In genomic region chr12:80101126-80101525, GRCh38 we compare ENCODE assay signal across 9 cellular contexts. TPM values are rescaled to one million over a fixed set of nuclear protein-coding genes. Genes with fewer than 3 reads are reported as not detected.
A peak's percentile ranks its signal among the peaks of the same experiment; 100 is the strongest.
DNase-seq lines count a peak whose midpoint lies in the region; TF ChIP-seq lines count a peak whose summit lies in the region.
"Had no signal": no experiment of that assay in that cellular context is flagged by ENCODE, and none has a peak within 500 bp of the region (broad histone marks: within the 10 kb centered on the region; RNA-seq: fewer than 3 reads in every experiment).

No MANE protein-coding gene starts in this region.

- 0 out of 2 replicates have a peak, but pooled peaks cover 2% of the 10 kb centered on the region for H3K4me1 ChIP-seq in HEK293 (ENCODE audit: control insufficient read depth, insufficient read depth, low read length)
- peaks cover 4% of the 10 kb centered on the region for H3K4me1 ChIP-seq in neuron (ENCODE audit: insufficient read depth, low read length)
- H3K4me1 ChIP-seq: left ventricle myocardium inferior had no signal

- POLR2A ChIA-PET in HEK293 (lab: Yijun Ruan, JAX): no interaction called here
- POLR2A ChIA-PET in MCF 10A (lab: Yijun Ruan, JAX): interaction anchor here (0.7 kb wide), 1 partner anchor 104 kb away, joined by 3 read pairs; no protein-coding TSS in a partner anchor

- H3K9me3 ChIP-seq in HEK293 (ENCODE audit: control insufficient read depth, insufficient read depth, low read depth, low read length): no peaks in the 10 kb centered on the region
- no peaks in the 10 kb centered on the region for H3K9me3 ChIP-seq in neuron (ENCODE audit: low read length)
- H3K9me3 ChIP-seq: left ventricle myocardium inferior had no signal

- TF ChIP-seq CTCF in HEK293 (tag by site-specific recombination; IDR thresholded peaks at IDR 0.05) (no peak), MCF 10A (IDR thresholded peaks at IDR 0.05; ENCODE audit: unreplicated experiment) (no peak)

- peak overlapping the region; percentile 65 for H2AFZ ChIP-seq in neuron (ENCODE audit: low read depth, low read length)

- H3K4me1 Mint-ChIP-seq in MCF 10A (ENCODE audit: insufficient read depth, unreplicated experiment): no peaks in the 10 kb centered on the region

- intact Hi-C loops in MCF 10A (cut with micrococcal nuclease): no loop called here

- H3K27ac ChIP-seq in HEK293 (ENCODE audit: extremely low read depth, low read depth, low read length): no peak overlapping the region
- H3K27ac ChIP-seq: left ventricle myocardium inferior had no signal

- H3K36me3 ChIP-seq in HEK293 (ENCODE audit: control insufficient read depth in 2 of 2, insufficient read depth in 1 of 2, low read length in 2 of 2) (no peaks in the 10 kb centered on the region), neuron (ENCODE audit: insufficient read depth, low read length) (no peaks in the 10 kb centered on the region)
- H3K36me3 ChIP-seq: left ventricle myocardium inferior had no signal

- H3K27me3 Mint-ChIP-seq in MCF 10A (ENCODE audit: insufficient read depth, unreplicated experiment): no peaks in the 10 kb centered on the region

- no peak overlapping the region for H3K4me3 Mint-ChIP-seq in MCF 10A (ENCODE audit: unreplicated experiment)

- peak; percentile 62 for DNase-seq in NCI-H2227 (lab: John Stamatoyannopoulos, UW; ENCODE audit: unreplicated experiment)
- DNase-seq in MCF 10A (ENCODE audit: unreplicated experiment): peak; percentile 45
- no peak for DNase-seq in activated gamma-delta T cell (lab: John Stamatoyannopoulos, UW)
- no peak for DNase-seq in SK-N-DZ (ENCODE audit: low spot score)
- no peak for DNase-seq in iPS-NIHi7 (ENCODE audit: extremely low spot score)
- DNase-seq: left ventricle myocardium inferior, posterior cingulate gyrus had no signal

- no peaks in the 10 kb centered on the region for H3K36me3 Mint-ChIP-seq in MCF 10A (ENCODE audit: insufficient read depth, unreplicated experiment)

- H3K4me3 ChIP-seq in HEK293 (ENCODE audit: low read depth, low read length) (no peak overlapping the region), neuron (ENCODE audit: low read length) (no peak overlapping the region)
- H3K4me3 ChIP-seq: left ventricle myocardium inferior had no signal

- H3K27ac Mint-ChIP-seq in MCF 10A (ENCODE audit: low read depth, unreplicated experiment): no peak overlapping the region

- BruUV-seq in MCF 10A (replicated peaks; lab: Mats Ljungman, UMichigan): no TSS peak

- CTCF ChIA-PET in HEK293 (lab: Yijun Ruan, JAX): no interaction called here
- CTCF ChIA-PET in MCF 10A (lab: Yijun Ruan, JAX): no interaction called here

- H3K9me3 Mint-ChIP-seq in MCF 10A (ENCODE audit: unreplicated experiment): no peaks in the 10 kb centered on the region

- no peaks in the 10 kb centered on the region for H3K27me3 ChIP-seq in neuron (ENCODE audit: insufficient read depth, low read length)

TF ChIP-seq in HEK293, 187 proteins besides CTCF, POLR2A, EP300 and RAD21:
- TF ChIP-seq KLF10 (tag by site-specific recombination; IDR thresholded peaks at IDR 0.05): 0 out of 2 replicates have a peak, but pooled peaks have one; percentile 22
- TF ChIP-seq ZNF561 (tag by site-specific recombination; IDR thresholded peaks at IDR 0.05; ENCODE audit: borderline replicate concordance): no peak
- 0 out of 2 replicates have a peak, but pooled peaks have one; percentile 24 for TF ChIP-seq ZNF350 (tag by site-specific recombination; IDR thresholded peaks at IDR 0.05)

RNA-seq across cellular contexts. Expression of gene OTOGL, which starts 1.8 kb away (rescaled TPM):
- total RNA-seq in MCF 10A (2022): not detected in 2 replicates
- polyA plus RNA-seq in SK-N-DZ (2014; cell fraction: cytosol; rRNA removed): 0.33 and 0.52 TPM in 2 replicates
- polyA plus RNA-seq in SK-N-DZ (2014; cell fraction: nucleus; rRNA removed): 0.15 and 0.40 TPM in 2 replicates

Comparison
In these comparisons a context has a peak if more than half of its experiments do, and no peak if none do; other contexts are left out.
1. DNase-seq: peak in NCI-H2227 (single experiment) and MCF 10A (single experiment); none in activated gamma-delta T cell (single experiment), SK-N-DZ (single experiment) and iPS-NIHi7 (single experiment).